ENCODE assay signal across 8 cellular contexts in the genomic region with DNA sequence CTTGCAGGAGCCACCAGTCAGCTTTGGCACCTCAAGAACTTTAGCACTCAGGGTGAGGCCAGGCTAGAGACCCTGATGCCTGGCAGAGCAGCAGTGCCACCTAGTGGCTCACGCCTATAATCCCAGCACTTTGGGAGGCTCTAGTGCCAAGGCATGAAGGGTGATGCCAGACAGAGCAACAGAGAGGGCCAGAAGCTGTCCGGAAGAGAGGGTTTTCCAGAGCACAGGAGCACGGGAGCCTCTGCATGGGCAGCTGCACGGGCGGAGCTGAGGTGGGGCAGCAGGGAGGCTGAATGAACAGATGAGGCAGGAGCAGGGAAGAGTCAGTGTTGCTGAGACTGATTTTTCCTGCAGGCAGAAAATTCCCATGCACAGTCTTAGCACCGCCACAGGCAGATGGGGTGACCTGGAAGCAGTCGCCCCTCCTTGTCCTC. TPM values are rescaled to one million over a fixed set of nuclear protein-coding genes. Genes with fewer than 3 reads are reported as not detected.
DNase-seq lines count a peak whose midpoint lies in the region; ATAC-seq, FAIRE-seq and TF ChIP-seq lines count a peak whose summit lies in the region.

No MANE protein-coding gene starts in this region.

- no peaks in the 10 kb centered on the region for H3K27me3 ChIP-seq in CD8-positive, alpha-beta memory T cell (ENCODE audit: insufficient read depth, low read length, poor library complexity, severe bottlenecking)
- no peaks in the 10 kb centered on the region for H3K27me3 ChIP-seq in Peyer's patch
- H3K27me3 ChIP-seq in parathyroid adenoma (ENCODE audit: control insufficient read depth, insufficient read depth, low read length): no peaks in the 10 kb centered on the region

- H3K27me3 Mint-ChIP-seq in CD8-positive, alpha-beta memory T cell: peaks cover 6 to 9% of the 10 kb centered on the region in 2 donors
- no peaks in the 10 kb centered on the region for H3K27me3 Mint-ChIP-seq in activated T-helper 2 cell treated with anti-CD3 and anti-CD28 coated beads, Interferon-gamma antibody, Interleukin-2, Interleukin-4, amounts not matched to agents 10 μg/mL and 5 μg/mL and 100 μg/mL, durations not matched to agents 14 hours and 24 hours and 36 hours (ENCODE audit: low read depth)

- peak; percentile 84 for ATAC-seq in GM19351 (IDR thresholded peaks at IDR 0.05; ENCODE audit: unreplicated experiment)

- H3K36me3 Mint-ChIP-seq in CD8-positive, alpha-beta memory T cell: no peaks in the 10 kb centered on the region
- no peaks in the 10 kb centered on the region for H3K36me3 Mint-ChIP-seq in activated T-helper 2 cell treated with anti-CD3 and anti-CD28 coated beads, Interferon-gamma antibody, Interleukin-2, Interleukin-4, amounts not matched to agents 10 μg/mL and 5 μg/mL and 100 μg/mL, durations not matched to agents 14 hours and 24 hours and 36 hours (ENCODE audit: low read depth)

- no peaks in the 10 kb centered on the region for H3K9me3 Mint-ChIP-seq in CD8-positive, alpha-beta memory T cell
- H3K9me3 Mint-ChIP-seq in activated T-helper 2 cell treated with anti-CD3 and anti-CD28 coated beads, Interferon-gamma antibody, Interleukin-2, Interleukin-4, amounts not matched to agents 10 μg/mL and 5 μg/mL and 100 μg/mL, durations not matched to agents 14 hours and 24 hours and 36 hours: no peaks in the 10 kb centered on the region

- H3K9ac ChIP-seq in parathyroid adenoma: no peak overlapping the region

- intact Hi-C loops in activated T-helper 2 cell treated with anti-CD3 and anti-CD28 coated beads, Interferon-gamma antibody, Interleukin-2, Interleukin-4, amounts not matched to agents 10 μg/mL and 5 μg/mL and 100 μg/mL, durations not matched to agents 14 hours and 24 hours and 36 hours (cut with micrococcal nuclease): no loop called here

- no peak overlapping the region for H3K27ac ChIP-seq in CD8-positive, alpha-beta memory T cell (ENCODE audit: low read depth, low read length)
- H3K27ac ChIP-seq in Peyer's patch: no peak overlapping the region
- no peak overlapping the region for H3K27ac ChIP-seq in parathyroid adenoma

- peak; percentile 20 to 78 (median 74) for TF ChIP-seq CTCF in Peyer's patch (IDR thresholded peaks at IDR 0.05)
- peak; percentile 79 for TF ChIP-seq CTCF in parathyroid adenoma (IDR thresholded peaks at IDR 0.05)

- H2AFZ ChIP-seq in parathyroid adenoma: no peak overlapping the region

- H3K4me3 Mint-ChIP-seq in CD8-positive, alpha-beta memory T cell: no peak overlapping the region
- H3K4me3 Mint-ChIP-seq in activated T-helper 2 cell treated with anti-CD3 and anti-CD28 coated beads, Interferon-gamma antibody, Interleukin-2, Interleukin-4, amounts not matched to agents 10 μg/mL and 5 μg/mL and 100 μg/mL, durations not matched to agents 14 hours and 24 hours and 36 hours (ENCODE audit: low read depth): no peak overlapping the region

- CTCF ChIA-PET in CD8-positive, alpha-beta memory T cell (lab: Charles Lee): interaction anchor here (0.6 to 7.5 kb wide), 9 partner anchors 10 to 693 kb away, joined by 3 to 73 read pairs (median 4); no protein-coding TSS in a partner anchor

- no peak overlapping the region for H3K27ac Mint-ChIP-seq in CD8-positive, alpha-beta memory T cell
- no peak overlapping the region for H3K27ac Mint-ChIP-seq in activated T-helper 2 cell treated with anti-CD3 and anti-CD28 coated beads, Interferon-gamma antibody, Interleukin-2, Interleukin-4, amounts not matched to agents 10 μg/mL and 5 μg/mL and 100 μg/mL, durations not matched to agents 14 hours and 24 hours and 36 hours

- H3K36me3 ChIP-seq in CD8-positive, alpha-beta memory T cell (ENCODE audit: insufficient read depth, low read length): no peaks in the 10 kb centered on the region
- H3K36me3 ChIP-seq in Peyer's patch (no peaks in the 10 kb centered on the region), parathyroid adenoma (ENCODE audit: control insufficient read depth, insufficient read depth, low read length) (no peaks in the 10 kb centered on the region)

- POLR2A ChIA-PET in CD8-positive, alpha-beta memory T cell (lab: Charles Lee): no interaction called here

- no peak for FAIRE-seq in frontal cortex (lab: Jason Lieb, UNC)

- H3K4me1 ChIP-seq in CD8-positive, alpha-beta memory T cell (ENCODE audit: insufficient read depth, low read length): no peaks in the 10 kb centered on the region
- H3K4me1 ChIP-seq in Peyer's patch: no peaks in the 10 kb centered on the region
- no peaks in the 10 kb centered on the region for H3K4me1 ChIP-seq in parathyroid adenoma

- peak; percentile 25 to 61 (median 33) for DNase-seq in CD8-positive, alpha-beta memory T cell
- DNase-seq in HPDE6-E6E7 (ENCODE audit: extremely low spot score): peak; percentile 56
- DNase-seq in Peyer's patch: peak; percentile 20 to 77 (median 75)
- DNase-seq in activated T-helper 2 cell treated with anti-CD3 and anti-CD28 coated beads, Interferon-gamma antibody, Interleukin-2, Interleukin-4, amounts not matched to agents 10 μg/mL and 5 μg/mL and 100 μg/mL, durations not matched to agents 14 hours and 24 hours and 36 hours (ENCODE audit: low spot score): peak; percentile 34
- peak; percentile 24 to 68 for DNase-seq in frontal cortex (ENCODE audit: low spot score in 2 of 2)
- DNase-seq in ureter (ENCODE audit: low spot score): peak; percentile 63

- H3K4me3 ChIP-seq in CD8-positive, alpha-beta memory T cell (ENCODE audit: low read length): no peak overlapping the region
- H3K4me3 ChIP-seq in Peyer's patch: no peak overlapping the region
- H3K4me3 ChIP-seq in parathyroid adenoma (ENCODE audit: low read depth, low read length): no peak overlapping the region

- no peaks in the 10 kb centered on the region for H3K9me3 ChIP-seq in CD8-positive, alpha-beta memory T cell (ENCODE audit: low read length)
- H3K9me3 ChIP-seq in Peyer's patch: no peaks in the 10 kb centered on the region
- H3K9me3 ChIP-seq in parathyroid adenoma (ENCODE audit: control insufficient read depth, low read length): no peaks in the 10 kb centered on the region

- H3K4me1 Mint-ChIP-seq in CD8-positive, alpha-beta memory T cell: peaks cover 0 to 3% (median 0%) of the 10 kb centered on the region in 3 donors
- no peaks in the 10 kb centered on the region for H3K4me1 Mint-ChIP-seq in activated T-helper 2 cell treated with anti-CD3 and anti-CD28 coated beads, Interferon-gamma antibody, Interleukin-2, Interleukin-4, amounts not matched to agents 10 μg/mL and 5 μg/mL and 100 μg/mL, durations not matched to agents 14 hours and 24 hours and 36 hours (ENCODE audit: low read depth)

- H3K4me2 ChIP-seq in parathyroid adenoma (ENCODE audit: low read length): no peak overlapping the region

- H3K79me2 ChIP-seq in parathyroid adenoma: no peaks in the 10 kb centered on the region

- TF ChIP-seq POLR2A in Peyer's patch (IDR thresholded peaks at IDR 0.05): no peak

RNA-seq across cellular contexts. Expression of a gene that starts 38.9 kb away (rescaled TPM):
- total RNA-seq in CD8-positive, alpha-beta memory T cell: 1 to 10 TPM; 2.6 to 3.5 TPM
- polyA plus RNA-seq in CD8-positive, alpha-beta memory T cell: not detected
- 10 to 100 TPM in 2 of 4 donors, 1 to 10 TPM in 2; 3.7 to 32.2 (median 8.4) TPM for total RNA-seq in Peyer's patch
- 3.9 and 4.6 TPM in 2 replicates for total RNA-seq in activated T-helper 2 cell treated with anti-CD3 and anti-CD28 coated beads, Interferon-gamma antibody, Interleukin-2, Interleukin-4, amounts not matched to agents 10 μg/mL and 5 μg/mL and 100 μg/mL, durations not matched to agents 14 hours and 24 hours and 36 hours
- 0.41 TPM for total RNA-seq in frontal cortex
- total RNA-seq in ureter: 6.2 TPM
